In the genomic region with DNA sequence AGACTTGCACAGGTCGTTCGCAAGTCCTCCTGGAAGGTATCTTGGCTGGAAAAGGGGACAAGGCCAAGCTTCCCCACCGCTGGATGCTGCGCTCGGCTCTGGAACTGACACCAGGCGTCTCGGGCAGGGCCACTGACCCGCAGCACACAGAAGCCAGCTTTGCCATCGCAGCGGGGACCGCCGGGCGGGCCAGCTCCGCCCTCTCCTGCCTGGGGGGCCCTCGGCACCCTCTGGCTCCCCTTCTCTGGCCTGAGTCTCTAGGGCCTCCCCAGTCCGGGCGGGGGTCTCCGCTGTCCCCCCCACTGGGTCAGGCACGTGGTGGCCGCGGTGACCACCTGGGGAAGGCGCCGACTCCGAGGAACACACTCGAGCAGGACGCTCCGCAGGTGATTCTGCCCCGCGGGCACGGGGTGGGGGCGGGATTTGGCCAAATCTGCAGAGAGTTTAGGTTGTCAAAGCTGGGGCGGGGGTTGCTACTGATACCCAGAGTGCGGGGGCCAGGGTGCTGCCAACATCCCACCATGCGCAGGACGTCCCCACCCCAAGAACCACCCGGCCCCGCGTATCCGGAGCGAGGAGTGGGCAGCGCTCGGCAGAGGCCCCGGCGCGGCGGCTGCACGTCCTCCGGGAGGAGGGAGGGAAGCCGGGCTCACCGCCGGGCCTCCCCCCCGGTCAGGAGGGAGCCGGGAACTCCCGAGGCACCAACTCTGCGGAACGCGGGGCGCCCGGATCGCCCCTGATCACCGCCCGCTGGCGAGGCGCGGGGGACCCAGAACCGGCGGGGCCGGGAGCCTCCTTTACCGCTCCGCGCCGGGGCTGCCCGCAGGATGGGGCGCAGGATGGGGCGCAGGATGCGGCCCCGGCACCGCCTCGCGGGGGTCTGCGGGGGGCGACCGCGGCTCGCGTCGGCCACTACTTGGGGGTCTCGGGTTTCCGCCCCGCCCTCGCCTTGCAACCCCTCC, we compare ENCODE assay signal across 8 cellular contexts. TPM values are rescaled to one million over a fixed set of nuclear protein-coding genes. Genes with fewer than 3 reads are reported as not detected.
DNase-seq lines count a peak whose midpoint lies in the region; ATAC-seq and TF ChIP-seq lines count a peak whose summit lies in the region.

No MANE protein-coding gene starts in this region.

- H3K9me3 ChIP-seq in OCI-LY1 (ENCODE audit: low read length) (no peaks in the 10 kb centered on the region), ectodermal cell (ENCODE audit: control insufficient read depth, low read length) (no peaks in the 10 kb centered on the region)
- H3K9me3 ChIP-seq in naive thymus-derived CD4-positive, alpha-beta T cell (ENCODE audit: control insufficient read depth in 2 of 3, low read length in 3 of 3) = no peaks in the 10 kb centered on the region

- peaks cover 0 to 21% (median 10%) of the 10 kb centered on the region in 7 donors for H3K4me1 Mint-ChIP-seq in naive thymus-derived CD4-positive, alpha-beta T cell

- ATAC-seq in naive thymus-derived CD4-positive, alpha-beta T cell = no peak
- no peak for ATAC-seq in HG03439 (IDR thresholded peaks at IDR 0.05; ENCODE audit: unreplicated experiment)

- H3K4me3 Mint-ChIP-seq in naive thymus-derived CD4-positive, alpha-beta T cell = peak overlapping the region; percentile 32 to 76 (median 54)

- DNase-seq in naive thymus-derived CD4-positive, alpha-beta T cell = peak in 3 of 9 donors; percentile 16 to 39 (median 31)
- DNase-seq in amniotic stem cell (lab: John Stamatoyannopoulos, UW) = no peak
- DNase-seq in NCI-H2029 treated with DMSO at 0.1 percent for 48 hours (lab: John Stamatoyannopoulos, UW) = no peak
- DNase-seq in NCI-H1694 treated with DMSO at 0.1 percent for 48 hours (lab: John Stamatoyannopoulos, UW) = no peak

- intact Hi-C loops in naive thymus-derived CD4-positive, alpha-beta T cell (cut with micrococcal nuclease) = loop anchor here in 1 of 2 donors (1.0 kb wide), 1 partner anchor 27 kb away; no protein-coding TSS in a partner anchor

- H3K27me3 Mint-ChIP-seq in naive thymus-derived CD4-positive, alpha-beta T cell = peaks cover 0 to 35% (median 5%) of the 10 kb centered on the region in 5 donors

- H3K36me3 Mint-ChIP-seq in naive thymus-derived CD4-positive, alpha-beta T cell = peaks cover 0 to 2% (median 0%) of the 10 kb centered on the region in 5 donors

- H3K4me2 ChIP-seq in OCI-LY1 (ENCODE audit: low read length) = peak overlapping the region; percentile 86

- H3K27me3 ChIP-seq in OCI-LY1 (ENCODE audit: insufficient read depth, low read length) (peaks cover 9% of the 10 kb centered on the region; the same call in 1 of the 2 replicates), ectodermal cell (ENCODE audit: control insufficient read depth, insufficient read depth, low read length, poor library complexity, severe bottlenecking) (peaks cover 83% of the 10 kb centered on the region)
- H3K27me3 ChIP-seq in naive thymus-derived CD4-positive, alpha-beta T cell (ENCODE audit: control insufficient read depth in 2 of 2, insufficient read depth in 2 of 2, low read length in 2 of 2) = no peaks in the 10 kb centered on the region

- POLR2A ChIA-PET in naive thymus-derived CD4-positive, alpha-beta T cell (lab: Charles Lee) = no interaction called here

- no peak overlapping the region for H3K27ac Mint-ChIP-seq in naive thymus-derived CD4-positive, alpha-beta T cell

- H3K9me3 Mint-ChIP-seq in naive thymus-derived CD4-positive, alpha-beta T cell = no peaks in the 10 kb centered on the region

- H3K79me2 ChIP-seq in OCI-LY1 (ENCODE audit: insufficient read depth, low read length) = no peaks in the 10 kb centered on the region

- H3K9me2 ChIP-seq in OCI-LY1 (ENCODE audit: low read depth, low read length) = no peaks in the 10 kb centered on the region

- H3K9ac ChIP-seq in OCI-LY1 (ENCODE audit: low read length) = peak overlapping the region; percentile 52

- no peaks in the 10 kb centered on the region for H4K20me1 ChIP-seq in OCI-LY1 (ENCODE audit: insufficient read depth, low read length)

- H3K4me3 ChIP-seq in GM08714 (ENCODE audit: low read length) (peak overlapping the region; percentile 57), OCI-LY1 (ENCODE audit: low read depth, low read length, poor library complexity, severe bottlenecking) (peak overlapping the region; percentile 65), ectodermal cell (ENCODE audit: insufficient read depth, low read depth, low read length) (peak overlapping the region; percentile 51)
- peak overlapping the region; percentile 46 for H3K4me3 ChIP-seq in naive thymus-derived CD4-positive, alpha-beta T cell (ENCODE audit: low read length)

- CTCF ChIA-PET in naive thymus-derived CD4-positive, alpha-beta T cell (lab: Charles Lee) = no interaction called here

- no peaks in the 10 kb centered on the region for H3F3A ChIP-seq in OCI-LY1 (ENCODE audit: insufficient read depth, low read length)

- H3K27ac ChIP-seq in OCI-LY1 (ENCODE audit: low read depth, low read length, poor library complexity, severe bottlenecking) (no peak overlapping the region), ectodermal cell (ENCODE audit: insufficient read depth, low read depth, low read length, poor library complexity, severe bottlenecking) (no peak overlapping the region)
- no peak overlapping the region for H3K27ac ChIP-seq in naive thymus-derived CD4-positive, alpha-beta T cell (ENCODE audit: low read depth, low read length)

- H3K36me3 ChIP-seq in OCI-LY1 (ENCODE audit: insufficient read depth, low read length) (no peaks in the 10 kb centered on the region), ectodermal cell (ENCODE audit: control insufficient read depth, insufficient read depth, low read length) (no peaks in the 10 kb centered on the region)
- no peaks in the 10 kb centered on the region for H3K36me3 ChIP-seq in naive thymus-derived CD4-positive, alpha-beta T cell (ENCODE audit: control insufficient read depth in 2 of 3, insufficient read depth in 3 of 3, low read length in 3 of 3)

- H2AFZ ChIP-seq in OCI-LY1 (ENCODE audit: low read length) = no peak overlapping the region

- WGBS in ectodermal cell, 2 experiments = 2% methylated on average over 91 of the region's 91 CpGs

- H3K4me1 ChIP-seq in OCI-LY1 (ENCODE audit: insufficient read depth, low read length, severe bottlenecking) (peaks cover 44% of the 10 kb centered on the region), ectodermal cell (ENCODE audit: control insufficient read depth, insufficient read depth, low read length) (peaks cover 14% of the 10 kb centered on the region)
- H3K4me1 ChIP-seq in naive thymus-derived CD4-positive, alpha-beta T cell (ENCODE audit: control insufficient read depth in 2 of 2, insufficient read depth in 2 of 2, low read length in 2 of 2) = peaks cover 0 to 18% of the 10 kb centered on the region in 2 donors

- no peak for TF ChIP-seq CTCF in OCI-LY1 (IDR thresholded peaks at IDR 0.05; ENCODE audit: low read length)

RNA-seq across cellular contexts. Expression of gene METRNL, which starts 0.8 kb away (rescaled TPM):
- 11.4 TPM for polyA plus RNA-seq in ectodermal cell (2013, experiment 1 of 4)
- polyA plus RNA-seq in ectodermal cell (2013, experiment 2 of 4) = 10.0 TPM
- polyA plus RNA-seq in ectodermal cell (2013, experiment 3 of 4) = 11.7 TPM
- 16.5 TPM for polyA plus RNA-seq in ectodermal cell (2013, experiment 4 of 4)
- 100 to 1,000 TPM in 1 of 5 experiments, 10 to 100 TPM in 2, 1 to 10 TPM in 2; 1.0 to 147 (median 10.3) TPM for total RNA-seq in naive thymus-derived CD4-positive, alpha-beta T cell
- polyA plus RNA-seq in naive thymus-derived CD4-positive, alpha-beta T cell = not detected
